In genomic region chr12:127165567-127166392, GRCh38 we compare ENCODE assay signal across 8 cellular contexts.
DNase-seq lines count a peak whose midpoint lies in the region; TF ChIP-seq lines count a peak whose summit lies in the region.

No MANE protein-coding gene starts in this region.

- H3K4me3 ChIP-seq in AG10803 (ENCODE audit: low read length) (peak overlapping the region; percentile 59), WERI-Rb-1 (ENCODE audit: low read depth, low read length) (no peak overlapping the region), skeletal muscle tissue (ENCODE audit: low read length in 3 of 3) (peak overlapping the region; percentile 49 to 62 (median 61))

- DNase-seq in AG10803 (ENCODE audit: low read depth) (peak; percentile 90), GM20000 (ENCODE audit: low spot score) (peak; percentile 85), LoVo (ENCODE audit: low spot score) (peak; percentile 86), WERI-Rb-1 (peak; percentile 69), T47D (ENCODE audit: low read depth in 1 of 2, low spot score in 1 of 2) (peak; percentile 83 to 88), iPS-NIHi7 (ENCODE audit: extremely low spot score) (peak; percentile 98), SIG-M5 (lab: John Stamatoyannopoulos, UW) (no peak)

- H3K9me3 ChIP-seq in WERI-Rb-1 (ENCODE audit: severe bottlenecking): no peaks in the 10 kb centered on the region
- H3K9me3 ChIP-seq in skeletal muscle tissue (ENCODE audit: control insufficient read depth in 3 of 3, low read length in 3 of 3): no peaks in the 10 kb centered on the region

- H3K9ac ChIP-seq in skeletal muscle tissue (ENCODE audit: low read depth in 1 of 3, low read length in 3 of 3): peak overlapping the region in 1 of 3 donors; percentile 57

- in situ Hi-C loops in T47D (cut with HindIII; ENCODE audit: low pct_unique_long_range_greater_than_20kb, low sequenced_read_pairs): no loop called here

- peaks cover 0 to 2% (median 0%) of the 10 kb centered on the region in 3 donors for H3K4me1 ChIP-seq in skeletal muscle tissue (ENCODE audit: control insufficient read depth in 3 of 3, insufficient read depth in 3 of 3, low read length in 3 of 3)

- H3K36me3 ChIP-seq in WERI-Rb-1 (no peaks in the 10 kb centered on the region), skeletal muscle tissue (ENCODE audit: control insufficient read depth in 3 of 3, insufficient read depth in 3 of 3, low read length in 3 of 3) (no peaks in the 10 kb centered on the region)

- H3K27ac ChIP-seq in WERI-Rb-1 (no peak overlapping the region), skeletal muscle tissue (ENCODE audit: low read depth, low read length) (no peak overlapping the region)

- TF ChIP-seq CTCF in AG10803 (conservative IDR thresholded peaks at IDR 0.05; ENCODE audit: low read length) (no peak), GM20000 (IDR thresholded peaks at IDR 0.05; ENCODE audit: extremely low read depth, missing control alignments) (no peak), WERI-Rb-1 (IDR thresholded peaks at IDR 0.05; ENCODE audit: low read depth, low read length) (no peak)

- H3K27me3 ChIP-seq in WERI-Rb-1 (ENCODE audit: insufficient read depth, low read depth, severe bottlenecking) (no peaks in the 10 kb centered on the region), skeletal muscle tissue (ENCODE audit: control insufficient read depth in 3 of 3, insufficient read depth in 3 of 3, low read length in 3 of 3) (no peaks in the 10 kb centered on the region)
